Comparison of ENCODE assay signal across 31 cellular contexts in genomic region chr18:79725486-79725885, GRCh38.
"Had no signal": no experiment of that assay in that cellular context is flagged by ENCODE, and none has a peak within 500 bp of the region (broad histone marks: within the 10 kb centered on the region; RNA-seq: fewer than 3 reads in every experiment).

No MANE protein-coding gene starts in this region.

- H3K4me1 Mint-ChIP-seq: activated naive CD8-positive, alpha-beta T cell treated with anti-CD3 and anti-CD28 coated beads, Interleukin-2, amount 10 ng/mL, durations not matched to agents 7 days and 5 days had no signal

- H3K9ac ChIP-seq: SK-N-SH had no signal

- H3K27me3 ChIP-seq: ascending aorta, cardiac muscle cell, Peyer's patch, SJSA1 had no signal

- ATAC-seq: activated CD4-positive, alpha-beta T cell treated with anti-CD3 and anti-CD28 coated beads for 36 hours; activated CD4-positive, CD25-positive, alpha-beta regulatory T cell treated with anti-CD3 and anti-CD28 coated beads, Interleukin-2, amount 50 U/mL, for 24 hours; activated CD8-positive, alpha-beta T cell treated with anti-CD3 and anti-CD28 coated beads, Interleukin-2, amount 10 ng/mL, durations not matched to agents 7 days and 5 days; activated T-cell treated with anti-CD3 and anti-CD28 coated beads, Interleukin-2, amount 50 U/mL, for 4 hours; PC-3 had no signal

- H3K9me2 ChIP-seq: SK-N-SH had no signal

- H3K4me3 ChIP-seq: ascending aorta, cardiac muscle cell, Peyer's patch, SJSA1 had no signal

- H3K4me2 ChIP-seq: SK-N-SH had no signal

- DNase-seq: activated CD4-positive, alpha-beta T cell treated with anti-CD3 and anti-CD28 coated beads for 36 hours; activated CD4-positive, alpha-beta T cell treated with anti-CD3 and anti-CD28 coated beads, Interleukin-2, amount 10 ng/mL, durations not matched to agents 7 days and 5 days; activated CD4-positive, alpha-beta T cell treated with anti-CD3 and anti-CD28 coated beads, Interleukin-2, amount 50 U/mL, for 48 hours; activated CD8-positive, alpha-beta T cell treated with anti-CD3 and anti-CD28 coated beads, Interleukin-2, amount 10 ng/mL, durations not matched to agents 7 days and 5 days; activated effector memory CD4-positive, alpha-beta T cell treated with Interleukin-2 at 50 U/mL for 16 hours; activated naive CD4-positive, alpha-beta T cell treated with anti-CD3 and anti-CD28 coated beads, Interleukin-2, amount 50 U/mL, for 16 hours; activated naive CD8-positive, alpha-beta T cell treated with anti-CD3 and anti-CD28 coated beads, Interleukin-2, amount 10 ng/mL, durations not matched to agents 7 days and 5 days; activated T-cell treated with anti-CD3 and anti-CD28 coated beads, Interleukin-2, amount 50 U/mL, for 4 hours; amygdala; Karpas-422; NCI-H1048; NCI-H1105 treated with DMSO at 0.1 percent for 48 hours; NCI-H1436; NCI-H1694; NCI-H1930; NCI-H2081 treated with DMSO at 0.1 percent for 48 hours; NCI-H345; NCI-H526; NCI-H748 treated with DMSO at 0.1 percent for 48 hours; NK-92 treated with Interleukin-12 subunit alpha and Interleukin-12 subunit beta, amount 100 ng/mL, for 24 hours; PC-3; RPMI8226; SHP77 treated with DMSO at 0.1 percent for 48 hours; SK-N-SH had no signal

- H3K27me3 Mint-ChIP-seq: activated CD4-positive, alpha-beta T cell treated with anti-CD3 and anti-CD28 coated beads for 36 hours; activated CD4-positive, alpha-beta T cell treated with anti-CD3 and anti-CD28 coated beads, Interleukin-2, amount 10 ng/mL, durations not matched to agents 7 days and 5 days; activated naive CD8-positive, alpha-beta T cell treated with anti-CD3 and anti-CD28 coated beads, Interleukin-2, amount 10 ng/mL, durations not matched to agents 7 days and 5 days had no signal

- H3K9me3 Mint-ChIP-seq: T-helper 2 cell treated with Interferon-gamma antibody and Interleukin-4, amounts not matched to agents 5 μg/mL and 100 μg/mL, for 36 hours had no signal

- H3K27ac Mint-ChIP-seq: activated CD4-positive, alpha-beta T cell treated with anti-CD3 and anti-CD28 coated beads for 36 hours; activated CD4-positive, alpha-beta T cell treated with anti-CD3 and anti-CD28 coated beads, Interleukin-2, amount 10 ng/mL, durations not matched to agents 7 days and 5 days; activated CD8-positive, alpha-beta T cell treated with anti-CD3 and anti-CD28 coated beads, Interleukin-2, amount 10 ng/mL, durations not matched to agents 7 days and 5 days; T-helper 1 cell treated with Interleukin-12 subunit alpha and Interleukin-12 subunit beta and Interleukin-4 antibody, amounts not matched to agents 30 μg/mL and 1 μg/mL, for 36 hours; T-helper 2 cell treated with Interferon-gamma antibody and Interleukin-4, amounts not matched to agents 5 μg/mL and 100 μg/mL, for 36 hours had no signal

- H3K9me3 ChIP-seq: ascending aorta, SK-N-SH had no signal

- H3K4me1 ChIP-seq: ascending aorta, Peyer's patch, SJSA1 had no signal

- H3K4me3 Mint-ChIP-seq: activated CD4-positive, alpha-beta T cell treated with anti-CD3 and anti-CD28 coated beads for 36 hours; activated CD4-positive, alpha-beta T cell treated with anti-CD3 and anti-CD28 coated beads, Interleukin-2, amount 10 ng/mL, durations not matched to agents 7 days and 5 days; activated CD8-positive, alpha-beta T cell treated with anti-CD3 and anti-CD28 coated beads, Interleukin-2, amount 10 ng/mL, durations not matched to agents 7 days and 5 days; activated naive CD8-positive, alpha-beta T cell treated with anti-CD3 and anti-CD28 coated beads, Interleukin-2, amount 10 ng/mL, durations not matched to agents 7 days and 5 days; activated T-cell treated with anti-CD3 and anti-CD28 coated beads, Interleukin-2, amount 50 U/mL, for 4 hours; T-helper 1 cell treated with Interleukin-12 subunit alpha and Interleukin-12 subunit beta and Interleukin-4 antibody, amounts not matched to agents 30 μg/mL and 1 μg/mL, for 36 hours; T-helper 2 cell treated with Interferon-gamma antibody and Interleukin-4, amounts not matched to agents 5 μg/mL and 100 μg/mL, for 36 hours had no signal

- H3K27ac ChIP-seq: ascending aorta, cardiac muscle cell, Peyer's patch, SJSA1 had no signal
